In genomic region chr10:132939957-132940790, GRCh38 we compare ENCODE assay signal across 9 cellular contexts. TPM values are rescaled to one million over a fixed set of nuclear protein-coding genes. Genes with fewer than 3 reads are reported as not detected.
DNase-seq lines count a peak whose midpoint lies in the region; TF ChIP-seq lines count a peak whose summit lies in the region.
"Had no signal": no experiment of that assay in that cellular context is flagged by ENCODE, and none has a peak within 500 bp of the region (broad histone marks: within the 10 kb centered on the region; RNA-seq: fewer than 3 reads in every experiment).

No MANE protein-coding gene starts in this region.

- in situ Hi-C loops in GM23248 (cut with MboI) = no loop called here

- H2AFZ ChIP-seq in GM23248 (no peak overlapping the region), PC-9 (no peak overlapping the region)

- H3F3A ChIP-seq in GM23248 (ENCODE audit: insufficient read depth) (no peaks in the 10 kb centered on the region), PC-9 (ENCODE audit: insufficient read depth, low read depth) (no peaks in the 10 kb centered on the region)

- POLR2A ChIA-PET in PC-9 (lab: Charles Lee; ENCODE audit: unreplicated experiment) = no interaction called here

- no peaks in the 10 kb centered on the region for H3K36me3 ChIP-seq in GM23248 (ENCODE audit: low read depth)
- H3K36me3 ChIP-seq in PC-9 (ENCODE audit: low read depth) = no peaks in the 10 kb centered on the region
- H3K36me3 ChIP-seq in tibial artery = no peaks in the 10 kb centered on the region

- BruUV-seq in PC-9 (replicated peaks; lab: Mats Ljungman, UMichigan) = no TSS peak

- H3K9ac ChIP-seq in GM23248 = no peak overlapping the region

- DNase-seq in NCI-H187 treated with DMSO at 0.1 percent for 48 hours (lab: John Stamatoyannopoulos, UW) (peak; percentile 1), NCI-H187 (lab: John Stamatoyannopoulos, UW) (no peak), GM23248 (peak; percentile 76), PC-9 (peak in 1 of 2 experiments; percentile 57), medulla oblongata (ENCODE audit: extremely low spot score) (peak; percentile 56), tibial artery (peak in 1 of 2 donors; percentile 31), NCI-H1694 treated with DMSO at 0.1 percent for 48 hours (lab: John Stamatoyannopoulos, UW) (no peak)
- peak; percentile 14 for DNase-seq in central memory CD4-positive, alpha-beta T cell

- H4K20me1 ChIP-seq in GM23248 (ENCODE audit: insufficient read depth) (no peaks in the 10 kb centered on the region), PC-9 (ENCODE audit: insufficient read depth) (no peaks in the 10 kb centered on the region)

- 39 to 45% methylated on average over 24 of the region's 24 CpGs for WGBS in GM23248 (ENCODE audit: low coverage in 1 of 2, low lambda C conversion rate in 2 of 2, missing lambda C conversion rate in 2 of 2), 2 experiments

- intact Hi-C loops in PC-9 (cut with micrococcal nuclease; ENCODE audit: unreplicated experiment) (no loop called here), tibial artery (cut with DNase I; ENCODE audit: low total_unique reads) (no loop called here)

- CTCF ChIA-PET in PC-9 (lab: Charles Lee) = no interaction called here

- TF ChIP-seq CTCF in PC-9 (conservative IDR thresholded peaks at IDR 0.05) (peak; percentile 78), tibial artery (IDR thresholded peaks at IDR 0.05) (peak; percentile 39 to 47)

- H3K79me2 ChIP-seq in GM23248 (ENCODE audit: insufficient read depth) (no peaks in the 10 kb centered on the region), PC-9 (ENCODE audit: low read depth) (no peaks in the 10 kb centered on the region)

- H3K9me3 ChIP-seq in GM23248 (ENCODE audit: low read depth) (no peaks in the 10 kb centered on the region), PC-9 (ENCODE audit: insufficient read depth, low read depth) (no peaks in the 10 kb centered on the region), tibial artery (no peaks in the 10 kb centered on the region)

- H3K9me2 ChIP-seq in GM23248 (ENCODE audit: insufficient read depth) (no peaks in the 10 kb centered on the region), PC-9 (ENCODE audit: insufficient read depth) (no peaks in the 10 kb centered on the region)

- H3K27me3 ChIP-seq in GM23248 (replicated peaks; ENCODE audit: insufficient read depth) (peaks cover 14% of the 10 kb centered on the region), PC-9 (ENCODE audit: insufficient read depth, low read depth) (peaks cover 31% of the 10 kb centered on the region), tibial artery (peaks cover 0 to 76% of the 10 kb centered on the region in 2 donors)

- H3K4me1 ChIP-seq in GM23248 (ENCODE audit: insufficient read depth) = no peaks in the 10 kb centered on the region
- no peaks in the 10 kb centered on the region for H3K4me1 ChIP-seq in PC-9 (replicated peaks; ENCODE audit: insufficient read depth)
- peaks cover 0 to 13% (median 10%) of the 10 kb centered on the region in 4 donors for H3K4me1 ChIP-seq in tibial artery

- H3K4me3 ChIP-seq in GM23248 (no peak overlapping the region), PC-9 (no peak overlapping the region), tibial artery (no peak overlapping the region)

- H3K27ac ChIP-seq in GM23248 (no peak overlapping the region), PC-9 (no peak overlapping the region), tibial artery (no peak overlapping the region)

- H3K4me2 ChIP-seq in GM23248 (ENCODE audit: unreplicated experiment) = no peak overlapping the region
- H3K4me2 ChIP-seq in PC-9 = no peak overlapping the region

RNA-seq across cellular contexts. Expression of gene CFAP46, which starts 2.2 kb away (rescaled TPM):
- total RNA-seq in GM23248 (2014; rRNA removed; shearing (Covaris generic)) = 0.22 TPM in 1 of 2 replicates, not detected in the other
- polyA plus RNA-seq in GM23248 (2016; fragmentation: Nextera tagmentation; extraction: Ambion mirVana) = 0.20 and 0.33 TPM in 2 replicates
- total RNA-seq in PC-9 (2021) = not detected in 2 replicates
- total RNA-seq: CD4-positive, CD25-positive, alpha-beta regulatory T cell had no signal
- polyA plus RNA-seq: CD4-positive, CD25-positive, alpha-beta regulatory T cell had no signal

Comparison
In these comparisons a context has a peak if more than half of its experiments do, and no peak if none do; other contexts are left out.
1. DNase-seq: peak in NCI-H187 treated with DMSO at 0.1 percent for 48 hours (single experiment), GM23248 (single experiment), central memory CD4-positive, alpha-beta T cell (single experiment) and medulla oblongata (single experiment); none in NCI-H187 (0 of 2) and NCI-H1694 treated with DMSO at 0.1 percent for 48 hours (single experiment).